ENCODE assay signal across 8 cellular contexts in genomic region chr11:96376796-96377195, GRCh38.
"Had no signal": no experiment of that assay in that cellular context is flagged by ENCODE, and none has a peak within 500 bp of the region (broad histone marks: within the 10 kb centered on the region; RNA-seq: fewer than 3 reads in every experiment).

No MANE protein-coding gene starts in this region.

- H3K4me3 ChIP-seq: GM23248, GM23338, HAP-1 had no signal

- H3K27ac ChIP-seq: GM23248 had no signal

- H2AFZ ChIP-seq: GM23248, GM23338 had no signal

- H3K4me2 ChIP-seq: GM23338 had no signal

- H3K4me1 ChIP-seq: HAP-1 had no signal

- H3K9ac ChIP-seq: GM23248 had no signal

- DNase-seq: GM23248, GOT3, H7, H9, HCEC 1CT, HFFc6 had no signal

- H3K9me3 ChIP-seq: HAP-1 had no signal
